36 cellular contexts compared by ENCODE assay signal in the genomic region with DNA sequence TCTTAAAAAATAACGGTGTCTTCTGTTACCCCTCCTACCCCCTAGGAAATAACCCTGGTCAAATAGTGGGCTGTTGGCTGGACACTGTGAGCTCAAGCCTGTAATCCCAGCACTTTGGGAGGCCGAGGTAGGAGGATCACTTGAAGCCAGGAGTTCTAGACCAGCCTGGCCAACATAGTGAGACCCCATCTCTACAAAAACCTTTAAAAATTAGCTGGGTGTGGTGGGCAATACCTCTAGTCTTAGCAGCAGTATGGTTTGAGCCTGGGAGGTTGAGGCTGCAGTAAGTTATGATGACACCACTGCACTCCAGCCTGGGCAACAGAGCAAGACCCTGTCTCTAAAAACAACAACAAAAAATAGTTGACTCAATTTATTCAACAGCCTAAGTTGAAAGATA.
"Had no signal": no experiment of that assay in that cellular context is flagged by ENCODE, and none has a peak within 500 bp of the region (broad histone marks: within the 10 kb centered on the region; RNA-seq: fewer than 3 reads in every experiment).

No MANE protein-coding gene starts in this region.

- H3K9me3 Mint-ChIP-seq: activated CD4-positive, alpha-beta memory T cell treated with anti-CD3 and anti-CD28 coated beads, Interleukin-2, amount 10 ng/mL, durations not matched to agents 7 days and 5 days; activated naive CD4-positive, alpha-beta T cell treated with anti-CD3 and anti-CD28 coated beads, Interleukin-2, amount 10 ng/mL, durations not matched to agents 7 days and 5 days; activated naive CD4-positive, alpha-beta T cell treated with anti-CD3 and anti-CD28 coated beads, Interleukin-2, amount 50 U/mL, for 24 hours; activated naive CD8-positive, alpha-beta T cell treated with anti-CD3 and anti-CD28 coated beads, Interleukin-2, amount 10 ng/mL, durations not matched to agents 7 days and 5 days; activated naive CD8-positive, alpha-beta T cell treated with anti-CD3 and anti-CD28 coated beads, Interleukin-2, amount 50 U/mL, for 24 hours; activated T-cell treated with anti-CD3 and anti-CD28 coated beads, Interleukin-2, amount 50 U/mL, for 24 hours; activated T-helper 2 cell treated with anti-CD3 and anti-CD28 coated beads, Interferon-gamma antibody, Interleukin-2, Interleukin-4, amounts not matched to agents 10 μg/mL and 5 μg/mL and 100 μg/mL, durations not matched to agents 14 hours and 24 hours and 36 hours; central memory CD8-positive, alpha-beta T cell; T-helper 1 cell treated with Interleukin-12 subunit alpha and Interleukin-12 subunit beta and Interleukin-4 antibody, amounts not matched to agents 30 μg/mL and 1 μg/mL, for 36 hours; T-helper 2 cell treated with Interferon-gamma antibody and Interleukin-4, amounts not matched to agents 5 μg/mL and 100 μg/mL, for 36 hours had no signal

- H3K4me1 Mint-ChIP-seq: activated CD4-positive, alpha-beta memory T cell treated with anti-CD3 and anti-CD28 coated beads, Interleukin-2, amount 10 ng/mL, durations not matched to agents 7 days and 5 days; activated CD4-positive, alpha-beta T cell treated with anti-CD3 and anti-CD28 coated beads, Interleukin-2, amount 10 ng/mL, durations not matched to agents 7 days and 5 days; activated naive CD4-positive, alpha-beta T cell treated with anti-CD3 and anti-CD28 coated beads, Interleukin-2, amount 10 ng/mL, durations not matched to agents 7 days and 5 days; activated naive CD4-positive, alpha-beta T cell treated with anti-CD3 and anti-CD28 coated beads, Interleukin-2, amount 50 U/mL, for 24 hours; activated naive CD8-positive, alpha-beta T cell treated with anti-CD3 and anti-CD28 coated beads, Interleukin-2, amount 50 U/mL, for 24 hours; central memory CD8-positive, alpha-beta T cell had no signal

- H3K36me3 Mint-ChIP-seq: activated naive CD4-positive, alpha-beta T cell treated with anti-CD3 and anti-CD28 coated beads, Interleukin-2, amount 10 ng/mL, durations not matched to agents 7 days and 5 days; activated naive CD4-positive, alpha-beta T cell treated with anti-CD3 and anti-CD28 coated beads, Interleukin-2, amount 50 U/mL, for 24 hours; activated naive CD8-positive, alpha-beta T cell; activated naive CD8-positive, alpha-beta T cell treated with anti-CD3 and anti-CD28 coated beads, Interleukin-2, amount 10 ng/mL, durations not matched to agents 7 days and 5 days; brain had no signal

- H3K27me3 ChIP-seq: ascending aorta, cardiac muscle cell had no signal

- ATAC-seq: activated CD4-positive, alpha-beta T cell treated with anti-CD3 and anti-CD28 coated beads for 36 hours; activated CD4-positive, CD25-positive, alpha-beta regulatory T cell treated with anti-CD3 and anti-CD28 coated beads, Interleukin-2, amount 50 U/mL, for 24 hours; activated CD8-positive, alpha-beta memory T cell treated with anti-CD3 and anti-CD28 coated beads, Interleukin-2, amount 10 ng/mL, durations not matched to agents 7 days and 5 days; activated CD8-positive, alpha-beta T cell treated with anti-CD3 and anti-CD28 coated beads, Interleukin-2, amount 10 ng/mL, durations not matched to agents 7 days and 5 days; activated naive CD8-positive, alpha-beta T cell treated with anti-CD3 and anti-CD28 coated beads, Interleukin-2, amount 50 U/mL, for 24 hours had no signal

- H3K27ac Mint-ChIP-seq: activated CD4-positive, alpha-beta memory T cell treated with anti-CD3 and anti-CD28 coated beads, Interleukin-2, amount 10 ng/mL, durations not matched to agents 7 days and 5 days; activated CD4-positive, alpha-beta T cell treated with anti-CD3 and anti-CD28 coated beads for 36 hours; activated CD4-positive, alpha-beta T cell treated with anti-CD3 and anti-CD28 coated beads, Interleukin-2, amount 10 ng/mL, durations not matched to agents 7 days and 5 days; activated CD8-positive, alpha-beta memory T cell treated with anti-CD3 and anti-CD28 coated beads, Interleukin-2, amount 10 ng/mL, durations not matched to agents 7 days and 5 days; activated CD8-positive, alpha-beta T cell treated with anti-CD3 and anti-CD28 coated beads, Interleukin-2, amount 10 ng/mL, durations not matched to agents 7 days and 5 days; activated naive CD4-positive, alpha-beta T cell treated with anti-CD3 and anti-CD28 coated beads, Interleukin-2, amount 10 ng/mL, durations not matched to agents 7 days and 5 days; activated naive CD4-positive, alpha-beta T cell treated with anti-CD3 and anti-CD28 coated beads, Interleukin-2, amount 50 U/mL, for 24 hours; activated naive CD8-positive, alpha-beta T cell; activated naive CD8-positive, alpha-beta T cell treated with anti-CD3 and anti-CD28 coated beads, Interleukin-2, amount 10 ng/mL, durations not matched to agents 7 days and 5 days; activated naive CD8-positive, alpha-beta T cell treated with anti-CD3 and anti-CD28 coated beads, Interleukin-2, amount 50 U/mL, for 24 hours; activated T-cell treated with anti-CD3 and anti-CD28 coated beads, Interleukin-2, amount 50 U/mL, for 24 hours; activated T-helper 2 cell treated with anti-CD3 and anti-CD28 coated beads, Interferon-gamma antibody, Interleukin-2, Interleukin-4, amounts not matched to agents 10 μg/mL and 5 μg/mL and 100 μg/mL, durations not matched to agents 14 hours and 24 hours and 36 hours; brain; T-helper 1 cell treated with Interleukin-12 subunit alpha and Interleukin-12 subunit beta and Interleukin-4 antibody, amounts not matched to agents 30 μg/mL and 1 μg/mL, for 36 hours; T-helper 2 cell treated with Interferon-gamma antibody and Interleukin-4, amounts not matched to agents 5 μg/mL and 100 μg/mL, for 36 hours had no signal

- DNase-seq: activated CD4-positive, alpha-beta memory T cell treated with anti-CD3 and anti-CD28 coated beads, Interleukin-2, amount 10 ng/mL, durations not matched to agents 7 days and 5 days; activated CD4-positive, alpha-beta T cell treated with anti-CD3 and anti-CD28 coated beads for 1 hour; activated CD4-positive, alpha-beta T cell treated with anti-CD3 and anti-CD28 coated beads for 36 hours; activated CD4-positive, alpha-beta T cell treated with anti-CD3 and anti-CD28 coated beads for 48 hours; activated CD4-positive, alpha-beta T cell treated with anti-CD3 and anti-CD28 coated beads, Interleukin-2, amount 10 ng/mL, durations not matched to agents 7 days and 5 days; activated CD4-positive, alpha-beta T cell treated with anti-CD3 and anti-CD28 coated beads, Interleukin-2, amount 50 U/mL, for 48 hours; activated CD4-positive, CD25-positive, alpha-beta regulatory T cell; activated CD8-positive, alpha-beta memory T cell treated with anti-CD3 and anti-CD28 coated beads for 24 hours; activated CD8-positive, alpha-beta memory T cell treated with anti-CD3 and anti-CD28 coated beads, Interleukin-2, amount 10 ng/mL, durations not matched to agents 7 days and 5 days; activated CD8-positive, alpha-beta memory T cell treated with anti-CD3 and anti-CD28 coated beads, Interleukin-2, amount 50 U/mL, for 48 hours; activated CD8-positive, alpha-beta T cell treated with anti-CD3 and anti-CD28 coated beads, Interleukin-2, amount 10 ng/mL, durations not matched to agents 7 days and 5 days; activated effector memory CD4-positive, alpha-beta T cell treated with Interleukin-2 at 50 U/mL for 16 hours; activated gamma-delta T cell; activated naive CD4-positive, alpha-beta T cell treated with anti-CD3 and anti-CD28 coated beads, Interleukin-2, amount 10 ng/mL, durations not matched to agents 7 days and 5 days; activated naive CD4-positive, alpha-beta T cell treated with Interleukin-2 at 50 U/mL for 16 hours; activated naive CD8-positive, alpha-beta T cell treated with anti-CD3 and anti-CD28 coated beads, Interleukin-2, amount 10 ng/mL, durations not matched to agents 7 days and 5 days; activated naive CD8-positive, alpha-beta T cell treated with anti-CD3 and anti-CD28 coated beads, Interleukin-2, amount 50 U/mL, for 24 hours; activated T-cell treated with anti-CD3 and anti-CD28 coated beads, Interleukin-2, amount 50 U/mL, for 24 hours; activated T-cell treated with anti-CD3 and anti-CD28 coated beads, Interleukin-2, amount 50 U/mL, for 48 hours; amygdala; anterior cingulate cortex; caudate nucleus; cerebellar nuclear complex; T-helper 2 cell; T-helper 9 cell had no signal

- H3K27me3 Mint-ChIP-seq: activated CD4-positive, alpha-beta memory T cell treated with anti-CD3 and anti-CD28 coated beads, Interleukin-2, amount 10 ng/mL, durations not matched to agents 7 days and 5 days; activated naive CD4-positive, alpha-beta T cell treated with anti-CD3 and anti-CD28 coated beads, Interleukin-2, amount 50 U/mL, for 24 hours had no signal

- H3K9me3 ChIP-seq: ascending aorta had no signal

- H3K27ac ChIP-seq: ascending aorta, cardiac muscle cell, VCaP had no signal

- H3K4me3 Mint-ChIP-seq: activated CD4-positive, alpha-beta memory T cell treated with anti-CD3 and anti-CD28 coated beads, Interleukin-2, amount 10 ng/mL, durations not matched to agents 7 days and 5 days; activated CD4-positive, alpha-beta T cell treated with anti-CD3 and anti-CD28 coated beads for 36 hours; activated CD4-positive, alpha-beta T cell treated with anti-CD3 and anti-CD28 coated beads, Interleukin-2, amount 10 ng/mL, durations not matched to agents 7 days and 5 days; activated CD8-positive, alpha-beta memory T cell treated with anti-CD3 and anti-CD28 coated beads, Interleukin-2, amount 10 ng/mL, durations not matched to agents 7 days and 5 days; activated CD8-positive, alpha-beta T cell treated with anti-CD3 and anti-CD28 coated beads, Interleukin-2, amount 10 ng/mL, durations not matched to agents 7 days and 5 days; activated naive CD4-positive, alpha-beta T cell treated with anti-CD3 and anti-CD28 coated beads, Interleukin-2, amount 10 ng/mL, durations not matched to agents 7 days and 5 days; activated naive CD4-positive, alpha-beta T cell treated with anti-CD3 and anti-CD28 coated beads, Interleukin-2, amount 50 U/mL, for 24 hours; activated naive CD8-positive, alpha-beta T cell; activated naive CD8-positive, alpha-beta T cell treated with anti-CD3 and anti-CD28 coated beads, Interleukin-2, amount 10 ng/mL, durations not matched to agents 7 days and 5 days; activated naive CD8-positive, alpha-beta T cell treated with anti-CD3 and anti-CD28 coated beads, Interleukin-2, amount 50 U/mL, for 24 hours; activated T-cell treated with anti-CD3 and anti-CD28 coated beads, Interleukin-2, amount 50 U/mL, for 24 hours; brain; central memory CD8-positive, alpha-beta T cell; T-helper 1 cell treated with Interleukin-12 subunit alpha and Interleukin-12 subunit beta and Interleukin-4 antibody, amounts not matched to agents 30 μg/mL and 1 μg/mL, for 36 hours; T-helper 2 cell treated with Interferon-gamma antibody and Interleukin-4, amounts not matched to agents 5 μg/mL and 100 μg/mL, for 36 hours had no signal

- H3K36me3 ChIP-seq: ascending aorta, cardiac muscle cell had no signal

- H3K4me3 ChIP-seq: ascending aorta, cardiac muscle cell had no signal
